In genomic region chr1:118119111-118119510, GRCh38 we compare ENCODE assay signal across 1 cellular context.
TF ChIP-seq lines count a peak whose summit lies in the region.

No MANE protein-coding gene starts in this region.

TF ChIP-seq in HepG2, 621 proteins besides CTCF, POLR2A, EP300 and RAD21 (continued from another document):
- TF ChIP-seq, protein P1, sequence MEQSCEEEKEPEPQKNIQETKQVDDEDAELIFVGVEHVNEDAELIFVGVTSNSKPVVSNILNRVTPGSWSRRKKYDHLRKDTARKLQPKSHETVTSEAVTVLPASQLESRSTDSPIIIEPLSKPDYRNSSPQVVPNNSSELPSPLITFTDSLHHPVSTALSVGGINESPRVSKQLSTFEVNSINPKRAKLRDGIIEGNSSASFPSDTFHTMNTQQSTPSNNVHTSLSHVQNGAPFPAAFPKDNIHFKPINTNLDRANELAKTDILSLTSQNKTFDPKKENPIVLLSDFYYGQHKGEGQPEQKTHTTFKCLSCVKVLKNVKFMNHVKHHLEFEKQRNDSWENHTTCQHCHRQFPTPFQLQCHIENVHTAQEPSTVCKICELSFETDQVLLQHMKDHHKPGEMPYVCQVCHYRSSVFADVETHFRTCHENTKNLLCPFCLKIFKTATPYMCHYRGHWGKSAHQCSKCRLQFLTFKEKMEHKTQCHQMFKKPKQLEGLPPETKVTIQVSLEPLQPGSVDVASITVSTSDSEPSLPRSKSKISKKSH (CRISPR knock-in tag; IDR thresholded peaks at IDR 0.05; ENCODE audit: borderline replicate concordance): no peak
- TF ChIP-seq MTF1 (CRISPR knock-in tag; IDR thresholded peaks at IDR 0.05) (no peak), BRD4 (CRISPR knock-in tag; IDR thresholded peaks at IDR 0.05) (no peak), ZNF749 (CRISPR knock-in tag; IDR thresholded peaks at IDR 0.05; ENCODE audit: borderline replicate concordance) (no peak), SP2 (CRISPR knock-in tag; IDR thresholded peaks at IDR 0.05) (no peak), ATF7 (IDR thresholded peaks at IDR 0.05) (no peak), ATF7 (CRISPR knock-in tag; IDR thresholded peaks at IDR 0.05) (no peak), MTA1 (CRISPR knock-in tag; IDR thresholded peaks at IDR 0.05; ENCODE audit: borderline replicate concordance) (no peak), CBX5 (CRISPR knock-in tag; IDR thresholded peaks at IDR 0.05; ENCODE audit: borderline replicate concordance) (no peak), NFIC (IDR thresholded peaks at IDR 0.05; ENCODE audit: low read length) (no peak), ZNF652 (CRISPR knock-in tag; IDR thresholded peaks at IDR 0.05; ENCODE audit: borderline replicate concordance, low read depth) (no peak), SNAPC4 (CRISPR knock-in tag; IDR thresholded peaks at IDR 0.05) (no peak), HCFC1 (IDR thresholded peaks at IDR 0.05; ENCODE audit: low read depth, low read length) (no peak), ZNF280D (CRISPR knock-in tag; IDR thresholded peaks at IDR 0.05) (no peak)
